15 cellular contexts compared by ENCODE assay signal in the genomic region with DNA sequence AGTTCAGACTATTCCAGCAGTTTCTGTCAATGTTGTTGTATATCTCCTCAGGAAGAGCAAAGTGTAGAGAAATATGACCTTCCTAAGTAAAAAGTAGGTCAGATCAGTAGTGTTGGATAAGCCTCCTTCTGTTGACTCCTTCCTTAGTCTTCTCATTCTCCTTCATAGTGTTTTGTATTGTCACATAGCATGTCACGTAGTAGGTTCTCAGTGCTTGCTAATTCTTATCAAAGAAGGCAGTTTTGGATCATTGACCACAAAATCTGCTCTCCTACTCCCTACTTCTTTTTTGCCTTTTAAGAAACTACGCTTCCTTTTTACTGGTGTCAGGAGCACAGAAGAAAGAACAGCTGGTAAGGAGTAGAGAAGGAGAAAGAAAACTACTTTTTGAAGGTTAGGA. TPM values are rescaled to one million over a fixed set of nuclear protein-coding genes. Genes with fewer than 3 reads are reported as not detected.
DNase-seq lines count a peak whose midpoint lies in the region; ATAC-seq, FAIRE-seq and TF ChIP-seq lines count a peak whose summit lies in the region.
"Had no signal": no experiment of that assay in that cellular context is flagged by ENCODE, and none has a peak within 500 bp of the region (broad histone marks: within the 10 kb centered on the region; RNA-seq: fewer than 3 reads in every experiment).

No MANE protein-coding gene starts in this region.

- H3K4me2 ChIP-seq in K562 (ENCODE audit: insufficient read depth, low read length): no peak overlapping the region

- H3K27me3 ChIP-seq in CD4-positive, alpha-beta T cell (ENCODE audit: control insufficient read depth, insufficient read depth, low read length): no peaks in the 10 kb centered on the region
- no peaks in the 10 kb centered on the region for H3K27me3 ChIP-seq in K562 (ENCODE audit: control insufficient read depth in 2 of 2, insufficient read depth in 2 of 2, low read length in 2 of 2)

- H4K20me1 ChIP-seq in K562 (replicated peaks; ENCODE audit: control insufficient read depth, insufficient read depth, low read length): no peaks in the 10 kb centered on the region; the same call in none of the 2 replicates

- in situ Hi-C loops in KBM-7 (cut with MboI; ENCODE audit: low pct_unique_long_range_greater_than_20kb, low sequenced_read_pairs) (no loop called here), K562 (cut with MboI) (no loop called here)

- H3K9me1 ChIP-seq in K562 (ENCODE audit: control insufficient read depth, insufficient read depth, low read length): no peaks in the 10 kb centered on the region

- no peak for DNase-seq in CD4-positive, alpha-beta T cell
- DNase-seq in KBM-7 (peak; percentile 21), K562 (ENCODE audit: extremely low read depth in 1 of 4, low spot score in 3 of 4) (peak in 1 of 4 experiments; percentile 20), natural killer cell (no peak), Right ventricle myocardium inferior (ENCODE audit: missing footprints) (no peak)
- DNase-seq: activated naive CD4-positive, alpha-beta T cell treated with anti-CD3 and anti-CD28 coated beads, Interleukin-2, amount 50 U/mL, for 16 hours; DMS153; effector CD8-positive, alpha-beta T cell; foreskin melanocyte; mesenchymal stem cell; SIG-M5 had no signal

- no peaks in the 10 kb centered on the region for H3K27me3 Mint-ChIP-seq in CD4-positive, alpha-beta T cell
- H3K27me3 Mint-ChIP-seq in natural killer cell (ENCODE audit: low read depth in 2 of 2): peaks cover under 1 to 9% of the 10 kb centered on the region in 2 donors

- CTCF ChIA-PET in CD4-positive, alpha-beta T cell (lab: Charles Lee): interaction anchor here (2.0 to 2.1 kb wide), 2 partner anchors 37 to 55 kb away, joined by 10 to 12 read pairs; no protein-coding TSS in a partner anchor
- CTCF ChIA-PET in K562 (lab: Yijun Ruan, JAX; ENCODE audit: low intra/inter-chr PET ratio): no interaction called here

- WGBS in K562 (ENCODE audit: insufficient coverage, low coverage, missing lambda C conversion rate): 20% methylated on average over 2 of the region's 2 CpGs

- no peak for TF ChIP-seq CTCF in CD4-positive, alpha-beta T cell (IDR thresholded peaks at IDR 0.05)
- TF ChIP-seq CTCF in K562 (IDR thresholded peaks at IDR 0.05 in 2 of 3, conservative IDR thresholded peaks at IDR 0.05 in 1 of 3; ENCODE audit: insufficient read depth in 2 of 3, low read depth in 1 of 3, low read length in 3 of 3): no peak
- no peak for TF ChIP-seq CTCF in natural killer cell (IDR thresholded peaks at IDR 0.05)

- H3K4me3 Mint-ChIP-seq in CD4-positive, alpha-beta T cell: peak overlapping the region; percentile 83
- H3K4me3 Mint-ChIP-seq in natural killer cell: peak overlapping the region; percentile 49

- no peaks in the 10 kb centered on the region for H3K36me3 ChIP-seq in K562 (ENCODE audit: control insufficient read depth, insufficient read depth, low read length)

- H3K9ac ChIP-seq in K562 (ENCODE audit: insufficient read depth in 1 of 2, low read depth in 2 of 2, low read length in 2 of 2): no peak overlapping the region; a peak in 1 of 4 replicates

- H3K9me3 Mint-ChIP-seq in CD4-positive, alpha-beta T cell: no peaks in the 10 kb centered on the region
- peaks cover 0 to 3% of the 10 kb centered on the region in 2 donors for H3K9me3 Mint-ChIP-seq in natural killer cell

- ATAC-seq in CD4-positive, alpha-beta T cell (ENCODE audit: poor library complexity): no peak
- ATAC-seq in K562: no peak
- no peak for ATAC-seq in natural killer cell
- ATAC-seq in GM21515 (IDR thresholded peaks at IDR 0.05; ENCODE audit: unreplicated experiment): no peak
- ATAC-seq in Right ventricle myocardium inferior: no peak
- ATAC-seq in HG02870 (IDR thresholded peaks at IDR 0.05; ENCODE audit: unreplicated experiment): no peak
- ATAC-seq in GM21381 (IDR thresholded peaks at IDR 0.05; ENCODE audit: unreplicated experiment): no peak

- no peak for TF ChIP-seq EP300 in K562 (IDR thresholded peaks at IDR 0.05; ENCODE audit: low read length)

- H3K27ac ChIP-seq in CD4-positive, alpha-beta T cell (ENCODE audit: low read depth, low read length): no peak overlapping the region
- 0 out of 3 replicates have a peak overlapping the region, but pooled peaks have one; percentile 1 for H3K27ac ChIP-seq in K562 (ENCODE audit: extremely low read depth, low read depth, low read length)

- intact Hi-C loops in CD4-positive, alpha-beta T cell (cut with DNase I, micrococcal nuclease): loop anchor here in 1 of 2 experiments (10.0 kb wide), 1 partner anchor 254 kb away; a partner anchor contains a TSS
- intact Hi-C loops in K562 (cut with micrococcal nuclease): no loop called here
- intact Hi-C loops in natural killer cell (cut with micrococcal nuclease): loop anchor here (5.0 kb wide), 1 partner anchor 37 kb away; no protein-coding TSS in a partner anchor
- intact Hi-C loops in Right ventricle myocardium inferior (cut with DNase I): no loop called here

- H3K9me3 ChIP-seq in CD4-positive, alpha-beta T cell (ENCODE audit: control insufficient read depth, low read length): no peaks in the 10 kb centered on the region
- H3K9me3 ChIP-seq in K562 (replicated peaks; ENCODE audit: control insufficient read depth, insufficient read depth, low read depth, low read length): no peaks in the 10 kb centered on the region; the same call in 1 of the 2 replicates

- no peak for TF ChIP-seq RAD21 in K562 (CRISPR knock-in tag; conservative IDR thresholded peaks at IDR 0.05 in 1 of 2, IDR thresholded peaks at IDR 0.05 in 1 of 2)

- TF ChIP-seq POLR2A in K562 (conservative IDR thresholded peaks at IDR 0.05): no peak

- BruUV-seq in K562 (replicated peaks; lab: Mats Ljungman, UMichigan): no TSS peak

- FAIRE-seq in K562 (lab: Jason Lieb, UNC): no peak
- FAIRE-seq: islet of Langerhans had no signal

- no peak overlapping the region for H3K4me3 ChIP-seq in K562

- H2AFZ ChIP-seq in K562 (ENCODE audit: low read depth, low read length): peak overlapping the region; percentile 96

- H3K36me3 Mint-ChIP-seq in CD4-positive, alpha-beta T cell (ENCODE audit: low read depth): peaks cover 15% of the 10 kb centered on the region
- H3K36me3 Mint-ChIP-seq in natural killer cell: no peaks in the 10 kb centered on the region

- H3K27ac Mint-ChIP-seq in CD4-positive, alpha-beta T cell: peak overlapping the region; percentile 89
- H3K27ac Mint-ChIP-seq in natural killer cell: peak overlapping the region; percentile 96 to 97

- H3K79me2 ChIP-seq in K562 (ENCODE audit: control insufficient read depth, insufficient read depth, low read length): peaks cover 36% of the 10 kb centered on the region

- peaks cover 15 to 26% of the 10 kb centered on the region in 2 experiments for H3K4me1 ChIP-seq in K562 (replicated peaks in 1 of 2; ENCODE audit: control insufficient read depth in 2 of 2, insufficient read depth in 2 of 2, low read length in 2 of 2)

- peaks cover 53% of the 10 kb centered on the region for H3K4me1 Mint-ChIP-seq in CD4-positive, alpha-beta T cell (ENCODE audit: low read depth)
- H3K4me1 Mint-ChIP-seq in natural killer cell: peaks cover 24 to 32% of the 10 kb centered on the region in 2 donors

- POLR2A ChIA-PET in CD4-positive, alpha-beta T cell (lab: Charles Lee): interaction anchor here (1.0 to 3.4 kb wide), 5 partner anchors 13 to 1218 kb away, joined by 3 to 46 read pairs (median 6); a partner anchor contains a TSS
- POLR2A ChIA-PET in K562 (lab: Yijun Ruan, JAX): interaction anchor here (0.5 kb wide), 1 partner anchor 71 kb away, joined by 4 read pairs; no protein-coding TSS in a partner anchor

TF ChIP-seq in K562, 482 proteins besides CTCF, POLR2A, EP300 and RAD21 (continues in another document):
- TF ChIP-seq ARNT (IDR thresholded peaks at IDR 0.05) (no peak), EHMT2 (IDR thresholded peaks at IDR 0.05) (no peak), ZNF239 (CRISPR knock-in tag; IDR thresholded peaks at IDR 0.05) (no peak), ZNF212 (CRISPR knock-in tag; IDR thresholded peaks at IDR 0.05) (no peak)
- TF ChIP-seq, protein P1, sequence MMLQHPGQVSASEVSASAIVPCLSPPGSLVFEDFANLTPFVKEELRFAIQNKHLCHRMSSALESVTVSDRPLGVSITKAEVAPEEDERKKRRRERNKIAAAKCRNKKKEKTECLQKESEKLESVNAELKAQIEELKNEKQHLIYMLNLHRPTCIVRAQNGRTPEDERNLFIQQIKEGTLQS (IDR thresholded peaks at IDR 0.05): no peak
- TF ChIP-seq, protein P1 (CRISPR knock-in tag; conservative IDR thresholded peaks at IDR 0.05): 0 out of 2 replicates have a peak, but pooled peaks have one; percentile 42

RNA-seq across cellular contexts. Expression of a gene that starts 1.0 kb away (rescaled TPM):
- 10 to 100 TPM; 31.0 to 33.9 TPM for total RNA-seq in CD4-positive, alpha-beta T cell
- 68.6 and 206 TPM in 2 replicates for total RNA-seq in K562 (2011; cell fraction: chromatin; rRNA removed; ENCODE audit: low replicate concordance)
- 29.5 and 38.4 TPM in 2 replicates for total RNA-seq in K562 (2011; cell fraction: nucleolus; rRNA removed)
- 68.1 and 97.3 TPM in 2 replicates for total RNA-seq in K562 (2011; cell fraction: nucleoplasm; rRNA removed)
- total RNA-seq in K562 (2014; rRNA removed): 23.0 and 23.9 TPM in 2 replicates
- total RNA-seq in K562 (2014; rRNA removed; fragmentation: Illumina TruSeq; extraction: Trizol): 56.1 and 59.4 TPM in 2 replicates
- total RNA-seq in K562 (2015; rRNA removed; fragmentation: Illumina TruSeq; extraction: Trizol): 44.8 and 47.5 TPM in 2 replicates
- total RNA-seq in K562 (2021): 43.3 and 45.3 TPM in 2 replicates
- polyA plus RNA-seq in K562 (2011; rRNA removed): 15.1 and 18.2 TPM in 2 replicates
- polyA plus RNA-seq in K562 (2011; cell fraction: cytosol; rRNA removed): 7.3 and 9.3 TPM in 2 replicates
- 18.7 and 21.6 TPM in 2 replicates for polyA plus RNA-seq in K562 (2011; cell fraction: nucleus; rRNA removed)
- polyA plus RNA-seq in K562 (2012): 10.1 and 11.9 TPM in 2 replicates
- polyA plus RNA-seq in K562 (2014; fragmentation: Illumina TruSeq; extraction: Trizol): 15.4 and 21.1 TPM in 2 replicates
- polyA plus RNA-seq in K562 (2014; fragmentation: Nextera tagmentation; extraction: Ambion mirVana): 1 to 10 TPM; 4.7 to 4.8 TPM
- polyA plus RNA-seq in K562 (2014; rRNA removed): 8.9 and 9.7 TPM in 2 replicates
- 132 and 175 TPM in 2 replicates for polyA minus RNA-seq in K562 (2011; rRNA and poly(A)+ RNA removed)
- polyA minus RNA-seq in K562 (2011; cell fraction: cytosol; rRNA and poly(A)+ RNA removed): 41.2 and 42.2 TPM in 2 replicates
- 26.8 and 59.2 TPM in 2 replicates for polyA minus RNA-seq in K562 (2011; cell fraction: nucleus; rRNA and poly(A)+ RNA removed)
- 10 to 100 TPM; 54.9 to 75.0 (median 71.3) TPM for total RNA-seq in natural killer cell
- 30.2 TPM for total RNA-seq in Right ventricle myocardium inferior
